1 cellular context compared by ENCODE assay signal in the genomic region with DNA sequence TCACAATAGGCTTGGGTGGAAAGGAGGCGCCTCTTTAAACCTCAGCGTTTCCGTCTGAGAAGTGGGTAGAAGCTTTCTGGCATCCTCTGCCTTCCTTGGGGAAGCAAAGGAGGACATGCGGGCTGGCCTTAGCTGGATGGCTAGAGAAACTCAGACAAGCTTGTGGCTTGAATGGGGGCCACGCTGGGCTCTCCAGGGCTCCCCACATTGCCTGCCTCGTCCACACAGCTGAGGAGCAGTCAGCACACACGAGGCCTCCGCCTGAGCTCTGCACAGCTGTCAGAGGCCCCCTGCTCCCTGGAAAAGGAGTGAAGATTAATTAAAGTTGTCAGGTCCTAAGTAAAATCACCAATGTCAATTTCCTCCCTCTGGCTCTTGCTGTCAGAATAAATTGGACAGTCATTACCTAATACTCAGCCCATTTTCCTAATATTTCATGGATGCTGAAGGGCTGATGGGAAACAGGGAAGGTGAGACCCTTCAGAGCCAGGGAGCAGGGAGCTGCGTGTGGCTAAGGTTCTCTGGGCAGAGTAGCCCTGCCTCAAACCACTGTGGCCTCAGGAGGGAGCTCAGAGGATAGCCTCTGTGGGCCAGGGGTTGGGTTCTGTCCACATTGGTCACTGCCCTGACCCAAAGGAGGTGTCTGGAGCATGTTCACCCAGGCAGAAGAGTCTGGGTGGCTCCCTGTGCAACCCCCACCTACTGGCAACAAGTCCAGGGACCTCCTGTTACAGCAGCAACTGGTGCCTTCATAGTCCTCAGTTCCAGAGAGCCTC.
TF ChIP-seq lines count a peak whose summit lies in the region.

No MANE protein-coding gene starts in this region.

TF ChIP-seq in HepG2, 621 proteins besides CTCF, POLR2A, EP300 and RAD21 (continued from another document):
- TF ChIP-seq, protein P1, sequence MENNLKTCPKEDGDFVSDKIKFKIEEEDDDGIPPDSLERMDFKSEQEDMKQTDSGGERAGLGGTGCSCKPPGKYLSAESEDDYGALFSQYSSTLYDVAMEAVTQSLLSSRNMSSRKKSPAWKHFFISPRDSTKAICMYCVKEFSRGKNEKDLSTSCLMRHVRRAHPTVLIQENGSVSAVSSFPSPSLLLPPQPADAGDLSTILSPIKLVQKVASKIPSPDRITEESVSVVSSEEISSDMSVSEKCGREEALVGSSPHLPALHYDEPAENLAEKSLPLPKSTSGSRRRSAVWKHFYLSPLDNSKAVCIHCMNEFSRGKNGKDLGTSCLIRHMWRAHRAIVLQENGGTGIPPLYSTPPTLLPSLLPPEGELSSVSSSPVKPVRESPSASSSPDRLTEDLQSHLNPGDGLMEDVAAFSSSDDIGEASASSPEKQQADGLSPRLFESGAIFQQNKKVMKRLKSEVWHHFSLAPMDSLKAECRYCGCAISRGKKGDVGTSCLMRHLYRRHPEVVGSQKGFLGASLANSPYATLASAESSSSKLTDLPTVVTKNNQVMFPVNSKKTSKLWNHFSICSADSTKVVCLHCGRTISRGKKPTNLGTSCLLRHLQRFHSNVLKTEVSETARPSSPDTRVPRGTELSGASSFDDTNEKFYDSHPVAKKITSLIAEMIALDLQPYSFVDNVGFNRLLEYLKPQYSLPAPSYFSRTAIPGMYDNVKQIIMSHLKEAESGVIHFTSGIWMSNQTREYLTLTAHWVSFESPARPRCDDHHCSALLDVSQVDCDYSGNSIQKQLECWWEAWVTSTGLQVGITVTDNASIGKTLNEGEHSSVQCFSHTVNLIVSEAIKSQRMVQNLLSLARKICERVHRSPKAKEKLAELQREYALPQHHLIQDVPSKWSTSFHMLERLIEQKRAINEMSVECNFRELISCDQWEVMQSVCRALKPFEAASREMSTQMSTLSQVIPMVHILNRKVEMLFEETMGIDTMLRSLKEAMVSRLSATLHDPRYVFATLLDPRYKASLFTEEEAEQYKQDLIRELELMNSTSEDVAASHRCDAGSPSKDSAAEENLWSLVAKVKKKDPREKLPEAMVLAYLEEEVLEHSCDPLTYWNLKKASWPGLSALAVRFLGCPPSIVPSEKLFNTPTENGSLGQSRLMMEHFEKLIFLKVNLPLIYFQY (CRISPR knock-in tag; IDR thresholded peaks at IDR 0.05; ENCODE audit: borderline replicate concordance) = no peak
